In genomic region chr7:142301923-142302550, GRCh38 we compare ENCODE assay signal across 8 cellular contexts. TPM values are rescaled to one million over a fixed set of nuclear protein-coding genes. Genes with fewer than 3 reads are reported as not detected.
DNase-seq lines count a peak whose midpoint lies in the region; ATAC-seq, FAIRE-seq and TF ChIP-seq lines count a peak whose summit lies in the region.

No MANE protein-coding gene starts in this region.

- no CpG with 5 or more reads among the region's 3 CpGs for WGBS in IMR-90 (ENCODE audit: extremely low coverage in 2 of 2, insufficient read length in 1 of 2), 2 experiments
- 1% methylated on average over 3 of the region's 3 CpGs for WGBS in GM12878 (ENCODE audit: insufficient coverage, insufficient replicate concordance, low lambda C conversion rate, missing lambda C conversion rate)
- 34 to 51% (median 39%) methylated on average over 3 of the region's 3 CpGs for WGBS in small intestine, 3 donors

- TF ChIP-seq CTCF in IMR-90 (conservative IDR thresholded peaks at IDR 0.05; ENCODE audit: low read depth, low read length) (0 out of 2 replicates have a peak, but pooled peaks have one; percentile 19), GM12878 (IDR thresholded peaks at IDR 0.05 in 2 of 3, conservative IDR thresholded peaks at IDR 0.05 in 1 of 3; ENCODE audit: control insufficient read depth in 2 of 3, extremely low read depth in 1 of 3, insufficient read depth in 1 of 3, low read depth in 3 of 3, low read length in 3 of 3) (peak; percentile 51 to 65 (median 63))

- RAD21 ChIA-PET in GM12878 (lab: Charles Lee; ENCODE audit: unreplicated experiment) = no interaction called here

- no peaks in the 10 kb centered on the region for H3K9me1 ChIP-seq in IMR-90 (ENCODE audit: insufficient read depth, low read length)

- in situ Hi-C loops in IMR-90 (cut with MboI; ENCODE audit: low sequenced_read_pairs) (no loop called here), GM12878 (cut with MboI) (loop anchor here (10.0 kb wide), 1 partner anchor 327 kb away; the partner anchor contains the start of gene TAS2R38)

- H2AFZ ChIP-seq in IMR-90 (replicated peaks; ENCODE audit: low read length, poor library complexity) (no peak overlapping the region), GM12878 (ENCODE audit: control insufficient read depth, low read depth, low read length) (no peak overlapping the region)

- no peak overlapping the region for H3K56ac ChIP-seq in IMR-90 (ENCODE audit: extremely low read depth, insufficient read depth, low read length)

- DNase-seq in SIG-M5 treated with dmso at 0.1 percent for 504 hours (lab: John Stamatoyannopoulos, UW; ENCODE audit: unreplicated experiment) (peak; percentile 35), SIG-M5 (lab: John Stamatoyannopoulos, UW) (no peak), IMR-90 (no peak), GM12878 (ENCODE audit: low read depth, low spot score) (no peak), small intestine (peak; percentile 26), MG63 (no peak), islet precursor cell (no peak)
- DNase-seq in activated T-cell treated with anti-CD3 and anti-CD28 coated beads, Interleukin-2, amount 50 U/mL, for 48 hours = no peak

- H3K27me3 ChIP-seq in IMR-90 (ENCODE audit: control insufficient read depth, insufficient read depth, low read length) (no peaks in the 10 kb centered on the region), GM12878 (replicated peaks in 1 of 2; ENCODE audit: control insufficient read depth in 2 of 2, insufficient read depth in 2 of 2, low read length in 1 of 2) (no peaks in the 10 kb centered on the region; a peak in 1 of 4 replicates), small intestine (ENCODE audit: control insufficient read depth in 2 of 2, insufficient read depth in 2 of 2, low read length in 2 of 2) (no peaks in the 10 kb centered on the region), MG63 (no peaks in the 10 kb centered on the region)

- no peaks in the 10 kb centered on the region for H3K4me1 ChIP-seq in IMR-90 (ENCODE audit: control insufficient read depth, insufficient read depth, low read length)
- no peaks in the 10 kb centered on the region for H3K4me1 ChIP-seq in GM12878 (ENCODE audit: control insufficient read depth, insufficient read depth, low read length)
- no peaks in the 10 kb centered on the region for H3K4me1 ChIP-seq in small intestine (ENCODE audit: control insufficient read depth in 2 of 2, insufficient read depth in 1 of 2, low read depth in 1 of 2, low read length in 1 of 2)

- no peaks in the 10 kb centered on the region for H3K36me3 ChIP-seq in IMR-90 (ENCODE audit: control insufficient read depth, insufficient read depth, low read length)
- H3K36me3 ChIP-seq in GM12878 (ENCODE audit: control insufficient read depth in 2 of 2, insufficient read depth in 2 of 2, low read length in 1 of 2) = no peaks in the 10 kb centered on the region
- no peaks in the 10 kb centered on the region for H3K36me3 ChIP-seq in small intestine (ENCODE audit: control insufficient read depth in 2 of 2, insufficient read depth in 2 of 2, low read length in 2 of 2)
- no peaks in the 10 kb centered on the region for H3K36me3 ChIP-seq in MG63

- no peak overlapping the region for H2BK20ac ChIP-seq in IMR-90 (ENCODE audit: low read depth, low read length)

- H4K5ac ChIP-seq in IMR-90 (ENCODE audit: low read depth, low read length) = no peak overlapping the region

- SMC1A ChIA-PET in GM12878 (lab: Charles Lee; ENCODE audit: uncharacterized antibody, unreplicated experiment) = interaction anchor here (0.8 to 1.4 kb wide), 2 partner anchors 49 to 326 kb away, joined by 3 read pairs; no protein-coding TSS in a partner anchor

- no peak overlapping the region for H3K23ac ChIP-seq in IMR-90 (ENCODE audit: low read depth, low read length)

- no peak overlapping the region for H4K91ac ChIP-seq in IMR-90 (ENCODE audit: insufficient read depth, low read depth, low read length)

- FAIRE-seq in GM12878 (lab: Jason Lieb, UNC) (peak; percentile 75), small intestine (lab: Jason Lieb, UNC) (no peak)

- no TSS peak for BruUV-seq in IMR-90 (replicated peaks; lab: Mats Ljungman, UMichigan)
- no TSS peak for BruUV-seq in GM12878 (replicated peaks; lab: Mats Ljungman, UMichigan)

- H3K4ac ChIP-seq in IMR-90 (ENCODE audit: low read depth, low read length) = no peak overlapping the region

- POLR2A ChIA-PET in IMR-90 (lab: Charles Lee; ENCODE audit: unreplicated experiment) = no interaction called here
- POLR2A ChIA-PET in GM12878 (lab: Charles Lee) = no interaction called here

- H3K4me3 ChIP-seq in IMR-90 (ENCODE audit: insufficient read depth, low read depth, low read length) = no peak overlapping the region
- H3K4me3 ChIP-seq in GM12878 = no peak overlapping the region
- H3K4me3 ChIP-seq in small intestine (ENCODE audit: low read depth in 1 of 2, low read length in 2 of 2) = no peak overlapping the region
- H3K4me3 ChIP-seq in MG63 = no peak overlapping the region

- H2AK5ac ChIP-seq in IMR-90 (ENCODE audit: low read depth, low read length) = no peak overlapping the region

- H3K14ac ChIP-seq in IMR-90 (replicated peaks; ENCODE audit: low read depth, low read length) = no peak overlapping the region

- H2AK9ac ChIP-seq in IMR-90 (replicated peaks; ENCODE audit: low read depth, low read length, poor library complexity) = no peak overlapping the region

- intact Hi-C loops in IMR-90 (cut with micrococcal nuclease) = no loop called here
- intact Hi-C loops in GM12878 (cut with micrococcal nuclease; ENCODE audit: unreplicated experiment) = loop anchor here (1.0 kb wide), 1 partner anchor 326 kb away; no protein-coding TSS in a partner anchor

- H3K9ac ChIP-seq in IMR-90 (ENCODE audit: low read depth, low read length) = no peak overlapping the region
- no peak overlapping the region for H3K9ac ChIP-seq in GM12878 (ENCODE audit: control insufficient read depth, insufficient read depth, low read length)

- H4K20me1 ChIP-seq in IMR-90 (ENCODE audit: insufficient read depth, low read length) (no peaks in the 10 kb centered on the region), GM12878 (ENCODE audit: control insufficient read depth, insufficient read depth) (no peaks in the 10 kb centered on the region)

- no peak overlapping the region for H3K27ac ChIP-seq in IMR-90 (ENCODE audit: insufficient read depth, low read length)
- H3K27ac ChIP-seq in GM12878 (ENCODE audit: control insufficient read depth, insufficient read depth) = no peak overlapping the region
- H3K27ac ChIP-seq in small intestine (ENCODE audit: low read depth in 1 of 2, low read length in 1 of 2) = no peak overlapping the region

- H3K9me3 ChIP-seq in IMR-90 (ENCODE audit: control insufficient read depth, insufficient read depth, low read length) (peaks cover 2% of the 10 kb centered on the region; the same call in 1 of the 2 replicates), GM12878 (replicated peaks; ENCODE audit: control insufficient read depth, insufficient read depth, low read length) (no peaks in the 10 kb centered on the region), small intestine (ENCODE audit: control insufficient read depth, low read depth) (no peaks in the 10 kb centered on the region), MG63 (no peaks in the 10 kb centered on the region)

- H2BK120ac ChIP-seq in IMR-90 (ENCODE audit: low read depth, low read length) = no peak overlapping the region

- H2BK5ac ChIP-seq in IMR-90 (ENCODE audit: low read depth, low read length, poor library complexity, severe bottlenecking) = no peak overlapping the region

- no peak overlapping the region for H4K8ac ChIP-seq in IMR-90 (ENCODE audit: low read depth in 2 of 2, low read length in 2 of 2)

- no peak overlapping the region for H2BK15ac ChIP-seq in IMR-90 (ENCODE audit: low read depth, low read length)

- H3K18ac ChIP-seq in IMR-90 (ENCODE audit: low read depth, low read length) = no peak overlapping the region

- dilution Hi-C loops in IMR-90 (cut with HindIII; ENCODE audit: low sequenced_read_pairs, unreplicated experiment) = no loop called here

- no peaks in the 10 kb centered on the region for H3K79me2 ChIP-seq in GM12878 (ENCODE audit: control insufficient read depth, insufficient read depth, low read length)

- TF ChIP-seq POLR2A in IMR-90 (IDR thresholded peaks at IDR 0.05; ENCODE audit: low read depth, low read length) (no peak), GM12878 (IDR thresholded peaks at IDR 0.05; ENCODE audit: low read depth, low read length) (no peak)

- no peaks in the 10 kb centered on the region for H3K79me1 ChIP-seq in IMR-90 (ENCODE audit: low read depth in 1 of 2, low read length in 2 of 2)

- CTCF ChIA-PET in IMR-90 (lab: Yijun Ruan, JAX) (interaction anchor here (0.6 to 1.4 kb wide), 2 partner anchors 18 to 40 kb away, joined by 3 read pairs; no protein-coding TSS in a partner anchor), GM12878 (lab: Yijun Ruan, JAX) (interaction anchor here (0.6 to 3.7 kb wide), 12 partner anchors 9 to 363 kb away, joined by 3 to 40 read pairs (median 4); no protein-coding TSS in a partner anchor)

- no peak overlapping the region for H3K4me2 ChIP-seq in IMR-90 (ENCODE audit: low read depth, low read length)
- no peak overlapping the region for H3K4me2 ChIP-seq in GM12878 (ENCODE audit: control insufficient read depth, insufficient read depth)

- TF ChIP-seq EP300 in GM12878 (IDR thresholded peaks at IDR 0.05; ENCODE audit: borderline replicate concordance in 1 of 2, control insufficient read depth in 1 of 2, low read depth in 2 of 2, low read length in 2 of 2) = no peak

- no peak for TF ChIP-seq RAD21 in IMR-90 (IDR thresholded peaks at IDR 0.05; ENCODE audit: low read length)
- TF ChIP-seq RAD21 in GM12878 (IDR thresholded peaks at IDR 0.05; ENCODE audit: insufficient read depth, low read depth, low read length) = peak; percentile 33

- no peak for ATAC-seq in IMR-90 (ENCODE audit: low read depth)
- ATAC-seq in GM12878 = peak; percentile 75

RNA-seq across cellular contexts. Expression of gene PRSS58, which starts 44.2 kb away (rescaled TPM):
- total RNA-seq in IMR-90 (2012; rRNA removed) (not detected in 2 replicates), GM12878 (2014; rRNA removed) (not detected in 2 replicates), GM12878 (2014; rRNA removed; fragmentation: Illumina TruSeq; extraction: Trizol) (not detected in 2 replicates), GM12878 (2021) (not detected in 2 replicates)
- polyA plus RNA-seq in IMR-90 (2012; rRNA removed) (not detected in 2 replicates), GM12878 (2011; rRNA removed) (not detected in 2 replicates), GM12878 (2014; fragmentation: Illumina TruSeq; extraction: Trizol) (not detected in 2 replicates), GM12878 (2014; fragmentation: Nextera tagmentation; extraction: Ambion mirVana) (not detected), GM12878 (2014; rRNA removed) (not detected in 2 replicates), GM12878 (2016; fragmentation: Nextera tagmentation; extraction: Ambion mirVana) (not detected), small intestine (not detected)
- not detected in 2 replicates for polyA plus RNA-seq in IMR-90 (2012; cell fraction: cytosol; rRNA removed)
- polyA plus RNA-seq in IMR-90 (2012; cell fraction: nucleus; rRNA removed; ENCODE audit: low replicate concordance) = not detected in 2 replicates
- total RNA-seq in GM12878 (2013; cell fraction: nucleolus; rRNA removed) = not detected in 2 replicates
- not detected for polyA plus RNA-seq in GM12878 (2011; ENCODE audit: low read depth)
- polyA plus RNA-seq in GM12878 (2011; cell fraction: cytosol; rRNA removed) = not detected in 2 replicates
- not detected in 2 replicates for polyA plus RNA-seq in GM12878 (2011; cell fraction: nucleus; rRNA removed)
- polyA plus RNA-seq in GM12878 (2012) = not detected in 2 replicates
- polyA minus RNA-seq in GM12878 (2011; rRNA and poly(A)+ RNA removed) = not detected in 2 replicates
- polyA minus RNA-seq in GM12878 (2011; cell fraction: cytosol; rRNA and poly(A)+ RNA removed) = not detected in 2 replicates
- polyA minus RNA-seq in GM12878 (2011; cell fraction: nucleus; rRNA and poly(A)+ RNA removed) = not detected in 2 replicates
- total RNA-seq in MG63 (2014; rRNA removed; shearing (Covaris generic); ENCODE audit: low replicate concordance) = not detected in 2 replicates

Comparison
In these comparisons a context has a peak if more than half of its experiments do, and no peak if none do; other contexts are left out.
1. DNase-seq: peak in SIG-M5 treated with dmso at 0.1 percent for 504 hours (single experiment) and small intestine (single experiment); none in SIG-M5 (single experiment), IMR-90 (single experiment), GM12878 (single experiment), activated T-cell treated with anti-CD3 and anti-CD28 coated beads, Interleukin-2, amount 50 U/mL, for 48 hours (0 of 2), MG63 (single experiment) and islet precursor cell (single experiment).